ENCODE assay signal across 10 cellular contexts in genomic region chr3:65914740-65915366, GRCh38.
DNase-seq lines count a peak whose midpoint lies in the region; ATAC-seq and TF ChIP-seq lines count a peak whose summit lies in the region.
"Had no signal": no experiment of that assay in that cellular context is flagged by ENCODE, and none has a peak within 500 bp of the region (broad histone marks: within the 10 kb centered on the region; RNA-seq: fewer than 3 reads in every experiment).

No MANE protein-coding gene starts in this region.

- DNase-seq in MCF 10A (ENCODE audit: unreplicated experiment) (peak; percentile 18), DMS79 (lab: John Stamatoyannopoulos, UW) (no peak)
- DNase-seq in activated naive CD4-positive, alpha-beta T cell treated with anti-CD3 and anti-CD28 coated beads for 36 hours = no peak
- DNase-seq: activated gamma-delta T cell had no signal

- BruUV-seq in MCF 10A (replicated peaks; lab: Mats Ljungman, UMichigan) = no TSS peak

- no peaks in the 10 kb centered on the region for H3K9me2 ChIP-seq in Loucy (replicated peaks; ENCODE audit: low read depth, low read length)

- H3K9me3 Mint-ChIP-seq in MCF 10A (ENCODE audit: unreplicated experiment) (no peaks in the 10 kb centered on the region), nephron (peaks cover 18% of the 10 kb centered on the region)
- peaks cover 8% of the 10 kb centered on the region for H3K9me3 Mint-ChIP-seq in activated naive CD4-positive, alpha-beta T cell treated with anti-CD3 and anti-CD28 coated beads for 36 hours

- no peaks in the 10 kb centered on the region for H3K36me3 ChIP-seq in Loucy (ENCODE audit: insufficient read depth, low read length)

- H3K4me1 Mint-ChIP-seq in MCF 10A (ENCODE audit: insufficient read depth, unreplicated experiment) = no peaks in the 10 kb centered on the region
- H3K4me1 Mint-ChIP-seq in nephron = peaks cover 19% of the 10 kb centered on the region
- no peaks in the 10 kb centered on the region for H3K4me1 Mint-ChIP-seq in activated naive CD4-positive, alpha-beta T cell treated with anti-CD3 and anti-CD28 coated beads for 36 hours (ENCODE audit: low read depth)

- CTCF ChIA-PET in MCF 10A (lab: Yijun Ruan, JAX) = interaction anchor here (0.6 to 1.7 kb wide), 14 partner anchors 17 to 226 kb away, joined by 3 to 5 read pairs (median 3); no protein-coding TSS in a partner anchor
- CTCF ChIA-PET in activated naive CD4-positive, alpha-beta T cell treated with anti-CD3 and anti-CD28 coated beads for 36 hours (lab: Charles Lee) = no interaction called here

- H3K4me2 ChIP-seq in Loucy (ENCODE audit: low read depth, low read length, poor library complexity, severe bottlenecking) = no peak overlapping the region

- intact Hi-C loops in MCF 10A (cut with micrococcal nuclease) = loop anchor here (1.0 to 5.0 kb wide), 3 partner anchors 122 to 223 kb away; partner anchors contain the start of gene MAGI1
- intact Hi-C loops in activated naive CD4-positive, alpha-beta T cell treated with anti-CD3 and anti-CD28 coated beads for 36 hours (cut with micrococcal nuclease) = no loop called here

- peak; percentile 63 for ATAC-seq in GM18520 (IDR thresholded peaks at IDR 0.05; ENCODE audit: unreplicated experiment)
- ATAC-seq in HG03378 (IDR thresholded peaks at IDR 0.05; ENCODE audit: unreplicated experiment) = no peak
- ATAC-seq: K562 had no signal

- H3K36me3 Mint-ChIP-seq in MCF 10A (ENCODE audit: insufficient read depth, unreplicated experiment) (no peaks in the 10 kb centered on the region), nephron (ENCODE audit: low read depth) (peaks cover 5% of the 10 kb centered on the region)
- no peaks in the 10 kb centered on the region for H3K36me3 Mint-ChIP-seq in activated naive CD4-positive, alpha-beta T cell treated with anti-CD3 and anti-CD28 coated beads for 36 hours (ENCODE audit: low read depth)

- H3K79me2 ChIP-seq in Loucy (ENCODE audit: insufficient read depth, low read length) = no peaks in the 10 kb centered on the region

- POLR2A ChIA-PET in MCF 10A (lab: Yijun Ruan, JAX) = no interaction called here

- peak; percentile 63 for TF ChIP-seq CTCF in Loucy (conservative IDR thresholded peaks at IDR 0.05; ENCODE audit: low read length)
- peak; percentile 31 for TF ChIP-seq CTCF in MCF 10A (IDR thresholded peaks at IDR 0.05; ENCODE audit: unreplicated experiment)
- TF ChIP-seq CTCF in nephron (IDR thresholded peaks at IDR 0.05; ENCODE audit: unreplicated experiment in 3 of 3) = no peak

- H3K9ac ChIP-seq in Loucy (ENCODE audit: low read depth, low read length, poor library complexity, severe bottlenecking) = no peak overlapping the region

- H2AFZ ChIP-seq in Loucy (ENCODE audit: low read length) = no peak overlapping the region

- H3K4me3 ChIP-seq in Loucy (ENCODE audit: low read length, poor library complexity, severe bottlenecking) = no peak overlapping the region
- H3K4me3 ChIP-seq: K562 had no signal

- H3K4me1 ChIP-seq in Loucy (ENCODE audit: insufficient read depth, low read length, poor library complexity, severe bottlenecking) = peaks cover 9% of the 10 kb centered on the region

- no peaks in the 10 kb centered on the region for H4K20me1 ChIP-seq in Loucy (ENCODE audit: insufficient read depth, low read length, poor library complexity, severe bottlenecking)

- H3K27me3 ChIP-seq in Loucy (ENCODE audit: insufficient read depth, low read length, poor library complexity, severe bottlenecking) = no peaks in the 10 kb centered on the region

- H3K27ac Mint-ChIP-seq in MCF 10A (ENCODE audit: low read depth, unreplicated experiment) (no peak overlapping the region), nephron (peak overlapping the region in 2 of 3 experiments; percentile 46 to 82)
- no peak overlapping the region for H3K27ac Mint-ChIP-seq in activated naive CD4-positive, alpha-beta T cell treated with anti-CD3 and anti-CD28 coated beads for 36 hours

- no peaks in the 10 kb centered on the region for H3K27me3 Mint-ChIP-seq in MCF 10A (ENCODE audit: insufficient read depth, unreplicated experiment)
- no peaks in the 10 kb centered on the region for H3K27me3 Mint-ChIP-seq in nephron (ENCODE audit: low read depth)
- H3K27me3 Mint-ChIP-seq in activated naive CD4-positive, alpha-beta T cell treated with anti-CD3 and anti-CD28 coated beads for 36 hours (ENCODE audit: low read depth) = no peaks in the 10 kb centered on the region

- no peaks in the 10 kb centered on the region for H3K9me3 ChIP-seq in Loucy (ENCODE audit: insufficient read depth, low read depth, low read length)

- H3F3A ChIP-seq in Loucy (ENCODE audit: low read depth) = no peaks in the 10 kb centered on the region

- no peak overlapping the region for H3K4me3 Mint-ChIP-seq in MCF 10A (ENCODE audit: unreplicated experiment)
- no peak overlapping the region for H3K4me3 Mint-ChIP-seq in nephron
- H3K4me3 Mint-ChIP-seq in activated naive CD4-positive, alpha-beta T cell treated with anti-CD3 and anti-CD28 coated beads for 36 hours = no peak overlapping the region
- H3K4me3 Mint-ChIP-seq: neural crest cell had no signal

Comparison
In these comparisons a context has a peak if more than half of its experiments do, and no peak if none do; other contexts are left out.
1. CTCF ChIP-seq: peak in Loucy (single experiment) and MCF 10A (single experiment); none in nephron (0 of 3).
2. H3K27ac Mint-ChIP-seq: peak in nephron (2 of 3); none in MCF 10A (single experiment) and activated naive CD4-positive, alpha-beta T cell treated with anti-CD3 and anti-CD28 coated beads for 36 hours (single experiment).